Comparison of ENCODE assay signal across 9 cellular contexts in genomic region chr7:108000875-108001758, GRCh38. TPM values are rescaled to one million over a fixed set of nuclear protein-coding genes. Genes with fewer than 3 reads are reported as not detected.
A peak's percentile ranks its signal among the peaks of the same experiment; 100 is the strongest.
DNase-seq lines count a peak whose midpoint lies in the region; ATAC-seq and TF ChIP-seq lines count a peak whose summit lies in the region.
"Had no signal": no experiment of that assay in that cellular context is flagged by ENCODE, and none has a peak within 500 bp of the region (broad histone marks: within the 10 kb centered on the region; RNA-seq: fewer than 3 reads in every experiment).

No MANE protein-coding gene starts in this region.

- H3K27ac ChIP-seq in fibroblast of lung (ENCODE audit: insufficient read depth, low read length): peak overlapping the region; percentile 80

- ATAC-seq in T-helper 17 cell (no peak), GM21717 (IDR thresholded peaks at IDR 0.05; ENCODE audit: unreplicated experiment) (no peak), HG03342 (IDR thresholded peaks at IDR 0.05; ENCODE audit: unreplicated experiment) (no peak), HG02588 (IDR thresholded peaks at IDR 0.05; ENCODE audit: unreplicated experiment) (no peak)

- H3K4me1 Mint-ChIP-seq in T-helper 17 cell (peaks cover 16% of the 10 kb centered on the region), neural crest cell (peaks cover 51% of the 10 kb centered on the region)

- peak in 1 of 2 donors; percentile 34 for TF ChIP-seq CTCF in fibroblast of lung (conservative IDR thresholded peaks at IDR 0.05 in 1 of 2, IDR thresholded peaks at IDR 0.05 in 1 of 2; ENCODE audit: low read depth in 1 of 2, low read length in 2 of 2)
- no peak for TF ChIP-seq CTCF in neural crest cell (conservative IDR thresholded peaks at IDR 0.05)

- peak; percentile 60 for DNase-seq in ELR (ENCODE audit: low read depth)
- no peak for DNase-seq in T-helper 17 cell
- DNase-seq in fibroblast of lung (ENCODE audit: low read depth in 2 of 2): peak; percentile 46 to 58
- DNase-seq in neural crest cell (ENCODE audit: low read depth, low spot score): peak; percentile 22
- DNase-seq in activated CD4-positive, CD25-positive, alpha-beta regulatory T cell (lab: John Stamatoyannopoulos, UW): no peak

- H3K9me3 ChIP-seq in T-helper 17 cell (ENCODE audit: control insufficient read depth, low read length, poor library complexity, severe bottlenecking): no peaks in the 10 kb centered on the region
- H3K9me3 ChIP-seq in fibroblast of lung (ENCODE audit: control insufficient read depth, insufficient read depth, low read depth, low read length): no peaks in the 10 kb centered on the region

- H2AFZ ChIP-seq in fibroblast of lung (ENCODE audit: low read length): no peak overlapping the region

- H3K79me2 ChIP-seq in fibroblast of lung (ENCODE audit: control insufficient read depth, insufficient read depth, low read length): peaks cover 38% of the 10 kb centered on the region

- H3K36me3 ChIP-seq in fibroblast of lung (ENCODE audit: control insufficient read depth, insufficient read depth, low read length): peaks cover 9% of the 10 kb centered on the region

- peak overlapping the region; percentile 87 for H3K4me3 Mint-ChIP-seq in T-helper 17 cell
- H3K4me3 Mint-ChIP-seq in neural crest cell: peak overlapping the region; percentile 96

- H3K27ac Mint-ChIP-seq in T-helper 17 cell (no peak overlapping the region), neural crest cell (ENCODE audit: unreplicated experiment) (peak overlapping the region; percentile 81)

- no peaks in the 10 kb centered on the region for H3K9me3 Mint-ChIP-seq in neural crest cell
- H3K9me3 Mint-ChIP-seq: IgD-negative memory B cell had no signal

- H3K9ac ChIP-seq in fibroblast of lung (ENCODE audit: insufficient read depth, low read length): peak overlapping the region; percentile 80

- no peaks in the 10 kb centered on the region for H3K27me3 ChIP-seq in fibroblast of lung (ENCODE audit: control insufficient read depth, insufficient read depth, low read length)

- no peaks in the 10 kb centered on the region for H4K20me1 ChIP-seq in fibroblast of lung (ENCODE audit: control insufficient read depth, extremely low read depth, insufficient read depth, low read length)

- H3K4me2 ChIP-seq in fibroblast of lung (ENCODE audit: extremely low read depth, insufficient read depth, low read length): peak overlapping the region; percentile 92

- H3K36me3 Mint-ChIP-seq in T-helper 17 cell (ENCODE audit: low read depth) (peaks cover 7% of the 10 kb centered on the region), neural crest cell (ENCODE audit: low read depth) (peaks cover 9% of the 10 kb centered on the region)

- peaks cover 17% of the 10 kb centered on the region for H3K4me1 ChIP-seq in fibroblast of lung (ENCODE audit: control insufficient read depth, extremely low read depth, insufficient read depth, low read length)

- H3K27me3 Mint-ChIP-seq in T-helper 17 cell (peaks cover 62% of the 10 kb centered on the region), neural crest cell (ENCODE audit: low read depth) (peaks cover 80% of the 10 kb centered on the region)

- peak overlapping the region; percentile 57 to 92 (median 70) for H3K4me3 ChIP-seq in fibroblast of lung (replicated peaks in 1 of 4; ENCODE audit: control extremely low read depth in 1 of 4, insufficient read depth in 1 of 4, low read depth in 3 of 4, low read length in 4 of 4)

RNA-seq across cellular contexts. Expression of gene LAMB1, which starts 1.8 kb away (rescaled TPM):
- not detected for total RNA-seq in T-helper 17 cell
- 440 and 516 TPM in 2 replicates for total RNA-seq in fibroblast of lung
- polyA plus RNA-seq in fibroblast of lung: 136 and 428 TPM in 2 replicates
- polyA plus RNA-seq in fibroblast of lung (2012): 196 and 578 TPM in 2 replicates
- polyA minus RNA-seq in fibroblast of lung (ENCODE audit: low replicate concordance): 977 and 1,802 TPM in 2 replicates
- 127 and 131 TPM in 2 replicates for total RNA-seq in neural crest cell
- polyA plus RNA-seq: IgD-negative memory B cell had no signal

Comparison
In these comparisons a context has a peak if more than half of its experiments do, and no peak if none do; other contexts are left out.
1. DNase-seq: peak in ELR (single experiment), fibroblast of lung (2 of 2) and neural crest cell (single experiment); none in T-helper 17 cell (0 of 3) and activated CD4-positive, CD25-positive, alpha-beta regulatory T cell (0 of 4).
2. RNA of gene LAMB1, which starts 1.8 kb away (total RNA-seq): 440 to 516 TPM in fibroblast of lung and 127 to 131 TPM in neural crest cell; not detected in T-helper 17 cell; every median in the first group is over 100 times any median in the second.